Comparison of ENCODE assay signal across 24 cellular contexts in the genomic region with DNA sequence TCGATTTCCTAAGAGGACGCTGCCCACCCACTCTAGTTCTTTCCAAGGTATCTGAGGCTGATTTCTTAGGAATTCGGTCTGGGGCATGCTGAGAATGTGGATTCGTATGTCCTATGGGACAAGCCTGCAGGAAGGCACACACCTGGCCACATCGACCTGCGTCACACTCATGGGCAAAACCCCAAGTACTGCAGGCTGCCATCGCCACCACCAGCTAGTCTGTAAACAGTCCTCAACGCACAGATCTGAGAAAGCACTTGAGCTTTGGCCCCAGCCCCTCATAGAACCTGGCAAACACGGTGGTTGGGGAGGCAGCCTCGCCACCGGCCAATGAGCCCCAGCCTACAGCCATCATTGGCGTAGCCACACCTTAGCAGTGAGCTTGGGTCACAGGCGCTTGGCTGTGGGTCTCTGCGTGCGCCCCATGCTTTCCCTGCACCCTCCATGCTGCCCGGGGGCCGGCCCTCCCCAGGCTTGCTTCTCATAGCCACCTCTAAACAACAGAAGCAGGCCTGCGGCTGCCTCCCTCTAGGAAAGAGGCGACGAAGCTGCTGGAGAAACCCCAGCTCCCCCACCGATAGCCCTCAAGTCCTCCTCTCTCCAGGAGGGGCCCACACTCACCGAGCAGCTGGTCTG.
DNase-seq lines count a peak whose midpoint lies in the region; ATAC-seq and TF ChIP-seq lines count a peak whose summit lies in the region.
"Had no signal": no experiment of that assay in that cellular context is flagged by ENCODE, and none has a peak within 500 bp of the region (broad histone marks: within the 10 kb centered on the region; RNA-seq: fewer than 3 reads in every experiment).

No MANE protein-coding gene starts in this region.

- peaks cover 24% of the 10 kb centered on the region for H3K79me1 ChIP-seq in neuronal stem cell (ENCODE audit: low read depth, low read length)

- H3K36me3 Mint-ChIP-seq in activated CD4-positive, alpha-beta memory T cell treated with anti-CD3 and anti-CD28 coated beads, Interleukin-2, amount 10 ng/mL, durations not matched to agents 7 days and 5 days (ENCODE audit: low read depth): peaks cover 28% of the 10 kb centered on the region
- H3K36me3 Mint-ChIP-seq in activated CD4-positive, alpha-beta memory T cell treated with anti-CD3 and anti-CD28 coated beads for 36 hours: peaks cover 27% of the 10 kb centered on the region
- H3K36me3 Mint-ChIP-seq in IgD-negative memory B cell: peaks cover 6% of the 10 kb centered on the region
- peaks cover 36% of the 10 kb centered on the region for H3K36me3 Mint-ChIP-seq in endothelial cell (ENCODE audit: low read depth, unreplicated experiment)

- peaks cover 20 to 60% of the 10 kb centered on the region in 2 donors for H3K36me3 ChIP-seq in neuronal stem cell (replicated peaks in 1 of 2; ENCODE audit: control insufficient read depth in 2 of 2, insufficient read depth in 2 of 2, low read length in 2 of 2)

- H3K4me2 ChIP-seq in neuronal stem cell (ENCODE audit: insufficient read depth, low read length, poor library complexity, severe bottlenecking): no peak overlapping the region
- H3K4me2 ChIP-seq: SK-N-SH had no signal

- no peak overlapping the region for H3K9ac ChIP-seq in neuronal stem cell (ENCODE audit: low read depth, low read length, poor library complexity)
- H3K9ac ChIP-seq: SK-N-SH had no signal

- H3K4ac ChIP-seq in neuronal stem cell (ENCODE audit: low read length): no peak overlapping the region

- H3K27me3 Mint-ChIP-seq in activated CD4-positive, alpha-beta memory T cell treated with anti-CD3 and anti-CD28 coated beads, Interleukin-2, amount 10 ng/mL, durations not matched to agents 7 days and 5 days: no peaks in the 10 kb centered on the region
- H3K27me3 Mint-ChIP-seq in activated CD4-positive, alpha-beta memory T cell treated with anti-CD3 and anti-CD28 coated beads for 36 hours: no peaks in the 10 kb centered on the region
- no peaks in the 10 kb centered on the region for H3K27me3 Mint-ChIP-seq in IgD-negative memory B cell
- peaks cover 35% of the 10 kb centered on the region for H3K27me3 Mint-ChIP-seq in endothelial cell (ENCODE audit: unreplicated experiment)
- H3K27me3 Mint-ChIP-seq: naive thymus-derived CD4-positive, alpha-beta T cell had no signal

- H3K9me3 ChIP-seq in neuronal stem cell (replicated peaks in 1 of 2; ENCODE audit: control insufficient read depth in 2 of 2, insufficient read depth in 1 of 2, low read depth in 1 of 2, low read length in 2 of 2): no peaks in the 10 kb centered on the region
- H3K9me3 ChIP-seq: BLaER1 treated with 17β-estradiol and CSF1 and Interleukin-3, amounts not matched to agents 10 nM and 100 nM; prostate gland; SK-N-SH; spleen; tibial artery had no signal

- H4K91ac ChIP-seq in neuronal stem cell (ENCODE audit: low read depth, low read length, poor library complexity): no peak overlapping the region

- no peak overlapping the region for H2BK5ac ChIP-seq in neuronal stem cell (ENCODE audit: low read length)

- H3K27me3 ChIP-seq in neuronal stem cell (ENCODE audit: control insufficient read depth in 3 of 3, insufficient read depth in 3 of 3, low read depth in 1 of 3, low read length in 3 of 3): no peaks in the 10 kb centered on the region
- H3K27me3 ChIP-seq: BLaER1 treated with 17β-estradiol and CSF1 and Interleukin-3, amounts not matched to agents 10 nM and 100 nM; spleen; tibial artery had no signal

- no peak overlapping the region for H3K4me3 Mint-ChIP-seq in activated CD4-positive, alpha-beta memory T cell treated with anti-CD3 and anti-CD28 coated beads, Interleukin-2, amount 10 ng/mL, durations not matched to agents 7 days and 5 days
- H3K4me3 Mint-ChIP-seq in activated CD4-positive, alpha-beta memory T cell treated with anti-CD3 and anti-CD28 coated beads for 36 hours: no peak overlapping the region
- H3K4me3 Mint-ChIP-seq in IgD-negative memory B cell (no peak overlapping the region), endothelial cell (ENCODE audit: unreplicated experiment) (peak overlapping the region; percentile 65)
- H3K4me3 Mint-ChIP-seq: naive thymus-derived CD4-positive, alpha-beta T cell had no signal

- H2AK5ac ChIP-seq in neuronal stem cell (ENCODE audit: low read depth, low read length): no peak overlapping the region

- DNase-seq in activated CD4-positive, alpha-beta memory T cell treated with anti-CD3 and anti-CD28 coated beads, Interleukin-2, amount 10 ng/mL, durations not matched to agents 7 days and 5 days: no peak
- DNase-seq in activated CD4-positive, alpha-beta memory T cell treated with anti-CD3 and anti-CD28 coated beads for 36 hours: no peak
- DNase-seq in endothelial cell (ENCODE audit: low spot score) (no peak), neuronal stem cell (ENCODE audit: low spot score) (no peak), HEK293T (ENCODE audit: extremely low spot score) (no peak), NCI-H1092 treated with DMSO at 0.1 percent for 48 hours (lab: John Stamatoyannopoulos, UW) (no peak)
- DNase-seq: activated gamma-delta T cell; GDM1; mammary epithelial cell; naive thymus-derived CD4-positive, alpha-beta T cell; NCI-H1436 treated with DMSO at 0.1 percent for 48 hours; NCI-H82; SK-N-SH; spleen; T1000; tibial artery had no signal

- no peaks in the 10 kb centered on the region for H3K9me3 Mint-ChIP-seq in activated CD4-positive, alpha-beta memory T cell treated with anti-CD3 and anti-CD28 coated beads, Interleukin-2, amount 10 ng/mL, durations not matched to agents 7 days and 5 days
- no peaks in the 10 kb centered on the region for H3K9me3 Mint-ChIP-seq in activated CD4-positive, alpha-beta memory T cell treated with anti-CD3 and anti-CD28 coated beads for 36 hours
- H3K9me3 Mint-ChIP-seq in IgD-negative memory B cell (no peaks in the 10 kb centered on the region), endothelial cell (ENCODE audit: unreplicated experiment) (no peaks in the 10 kb centered on the region)

- peaks cover 28% of the 10 kb centered on the region for H3K4me1 Mint-ChIP-seq in activated CD4-positive, alpha-beta memory T cell treated with anti-CD3 and anti-CD28 coated beads, Interleukin-2, amount 10 ng/mL, durations not matched to agents 7 days and 5 days
- H3K4me1 Mint-ChIP-seq in activated CD4-positive, alpha-beta memory T cell treated with anti-CD3 and anti-CD28 coated beads for 36 hours (ENCODE audit: low read depth): peaks cover 28% of the 10 kb centered on the region
- H3K4me1 Mint-ChIP-seq in IgD-negative memory B cell (peaks cover 5 to 9% (median 8%) of the 10 kb centered on the region in 3 donors), endothelial cell (ENCODE audit: unreplicated experiment) (peaks cover 53% of the 10 kb centered on the region)

- H3K27ac Mint-ChIP-seq in activated CD4-positive, alpha-beta memory T cell treated with anti-CD3 and anti-CD28 coated beads, Interleukin-2, amount 10 ng/mL, durations not matched to agents 7 days and 5 days: peak overlapping the region; percentile 23
- H3K27ac Mint-ChIP-seq in activated CD4-positive, alpha-beta memory T cell treated with anti-CD3 and anti-CD28 coated beads for 36 hours: no peak overlapping the region
- H3K27ac Mint-ChIP-seq in IgD-negative memory B cell: peak overlapping the region in 2 of 3 donors; percentile 67 to 92
- peak overlapping the region; percentile 52 for H3K27ac Mint-ChIP-seq in endothelial cell (ENCODE audit: unreplicated experiment)

- POLR2A ChIA-PET in activated CD4-positive, alpha-beta memory T cell treated with anti-CD3 and anti-CD28 coated beads, Interleukin-2, amount 10 ng/mL, durations not matched to agents 7 days and 5 days (lab: Charles Lee): interaction anchor here (2.0 kb wide), 1 partner anchor 52 kb away, joined by 5 read pairs; no protein-coding TSS in a partner anchor
- POLR2A ChIA-PET in activated CD4-positive, alpha-beta memory T cell treated with anti-CD3 and anti-CD28 coated beads for 36 hours (lab: Charles Lee): no interaction called here
- POLR2A ChIA-PET in HEK293T (lab: Yijun Ruan, JAX): no interaction called here

- CTCF ChIA-PET in activated CD4-positive, alpha-beta memory T cell treated with anti-CD3 and anti-CD28 coated beads, Interleukin-2, amount 10 ng/mL, durations not matched to agents 7 days and 5 days (lab: Charles Lee): interaction anchor here (0.5 kb wide), 1 partner anchor 528 kb away, joined by 3 read pairs; no protein-coding TSS in a partner anchor
- CTCF ChIA-PET in activated CD4-positive, alpha-beta memory T cell treated with anti-CD3 and anti-CD28 coated beads for 36 hours (lab: Charles Lee): interaction anchor here (1.3 kb wide), 1 partner anchor 52 kb away, joined by 5 read pairs; no protein-coding TSS in a partner anchor
- CTCF ChIA-PET in HEK293T (lab: Yijun Ruan, JAX): interaction anchor here (0.6 to 0.8 kb wide), 2 partner anchors 23 to 29 kb away, joined by 3 to 4 read pairs; no protein-coding TSS in a partner anchor

- H3K27ac ChIP-seq in neuronal stem cell (replicated peaks; ENCODE audit: low read length): no peak overlapping the region
- H3K27ac ChIP-seq: epithelial cell of prostate, prostate gland, spleen, tibial artery had no signal

- no peak for ATAC-seq in HG02852 (IDR thresholded peaks at IDR 0.05; ENCODE audit: unreplicated experiment)
- ATAC-seq: activated CD4-positive, CD25-positive, alpha-beta regulatory T cell treated with anti-CD3 and anti-CD28 coated beads, Interleukin-2, amount 50 U/mL, for 24 hours; GM12878; naive thymus-derived CD4-positive, alpha-beta T cell; Panc1 had no signal

- no peak overlapping the region for H3K4me3 ChIP-seq in neuronal stem cell (ENCODE audit: low read length in 2 of 2)
- H3K4me3 ChIP-seq: BLaER1 treated with 17β-estradiol and CSF1 and Interleukin-3, amounts not matched to agents 10 nM and 100 nM; GM12878; prostate gland; spleen; tibial artery had no signal

- peak overlapping the region; percentile 29 for H3K23ac ChIP-seq in neuronal stem cell (ENCODE audit: low read depth, low read length, poor library complexity)

- WGBS in neuronal stem cell (ENCODE audit: extremely low coverage in 2 of 2, insufficient read length in 2 of 2, insufficient replicate concordance in 1 of 2), 2 donors: no CpG with 5 or more reads among the region's 22 CpGs

- no peak overlapping the region for H3K14ac ChIP-seq in neuronal stem cell (ENCODE audit: low read length)

- H2BK120ac ChIP-seq in neuronal stem cell (ENCODE audit: low read depth, low read length): no peak overlapping the region

- intact Hi-C loops in activated CD4-positive, alpha-beta memory T cell treated with anti-CD3 and anti-CD28 coated beads for 36 hours (cut with micrococcal nuclease): no loop called here

- peaks cover 21 to 43% of the 10 kb centered on the region in 2 donors for H3K4me1 ChIP-seq in neuronal stem cell (ENCODE audit: control insufficient read depth in 2 of 2, insufficient read depth in 1 of 2, low read depth in 1 of 2, low read length in 2 of 2)
- H3K4me1 ChIP-seq: prostate gland had no signal

- H4K8ac ChIP-seq in neuronal stem cell (ENCODE audit: low read depth, low read length): no peak overlapping the region

- no peak overlapping the region for H2AFZ ChIP-seq in neuronal stem cell (ENCODE audit: low read length)

- H2BK15ac ChIP-seq in neuronal stem cell (ENCODE audit: low read length): no peak overlapping the region

- TF ChIP-seq CTCF in endothelial cell (IDR thresholded peaks at IDR 0.05; ENCODE audit: unreplicated experiment): no peak

- H2BK12ac ChIP-seq in neuronal stem cell (ENCODE audit: low read length): no peak overlapping the region

- no peak overlapping the region for H3K18ac ChIP-seq in neuronal stem cell (ENCODE audit: low read length)

TF ChIP-seq in HEK293T, 16 proteins besides CTCF, POLR2A, EP300 and RAD21 (continues in another document):
- no peak for TF ChIP-seq ELF4 (IDR thresholded peaks at IDR 0.05)
